ENCODE assay signal across 20 cellular contexts in the genomic region with DNA sequence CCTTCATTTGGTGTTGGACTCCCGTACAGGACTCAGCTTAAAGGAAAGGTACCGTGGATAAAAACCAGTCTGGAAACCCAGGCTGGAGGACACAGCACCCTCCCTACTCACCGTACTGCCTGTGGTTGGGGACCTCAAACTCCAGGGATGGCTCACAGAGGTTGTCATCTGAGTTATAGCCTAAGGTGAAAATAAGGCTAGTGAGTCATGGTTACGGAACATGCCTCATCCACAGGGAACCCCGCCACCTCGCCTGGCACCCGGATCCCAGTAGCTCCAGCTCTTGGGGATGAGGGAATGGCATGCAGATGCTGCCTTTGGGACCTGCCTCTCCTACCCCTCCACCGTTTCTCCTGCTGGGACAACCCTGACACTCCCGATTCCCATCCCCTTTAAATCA. TPM values are rescaled to one million over a fixed set of nuclear protein-coding genes. Genes with fewer than 3 reads are reported as not detected.
DNase-seq lines count a peak whose midpoint lies in the region; ATAC-seq, FAIRE-seq and TF ChIP-seq lines count a peak whose summit lies in the region.
"Had no signal": no experiment of that assay in that cellular context is flagged by ENCODE, and none has a peak within 500 bp of the region (broad histone marks: within the 10 kb centered on the region; RNA-seq: fewer than 3 reads in every experiment).

No MANE protein-coding gene starts in this region.

- CTCF ChIA-PET in GM12878 (lab: Yijun Ruan, JAX) = interaction anchor here (1.0 to 5.2 kb wide), 4 partner anchors 96 to 378 kb away, joined by 3 to 36 read pairs (median 3); no protein-coding TSS in a partner anchor

- no peak overlapping the region for H3K4me3 Mint-ChIP-seq in activated T-cell treated with anti-CD3 and anti-CD28 coated beads, Interleukin-2, amount 50 U/mL, for 72 hours
- no peak overlapping the region for H3K4me3 Mint-ChIP-seq in neural progenitor cell
- H3K4me3 Mint-ChIP-seq: memory B cell had no signal

- no peak for TF ChIP-seq RAD21 in GM12878 (IDR thresholded peaks at IDR 0.05; ENCODE audit: insufficient read depth, low read depth, low read length)

- no peaks in the 10 kb centered on the region for H3K27me3 ChIP-seq in GM12878 (replicated peaks in 1 of 2; ENCODE audit: control insufficient read depth in 2 of 2, insufficient read depth in 2 of 2, low read length in 1 of 2)
- H3K27me3 ChIP-seq in trophoblast cell (ENCODE audit: insufficient read depth, low read length) = no peaks in the 10 kb centered on the region
- no peaks in the 10 kb centered on the region for H3K27me3 ChIP-seq in heart right ventricle
- H3K27me3 ChIP-seq in neural progenitor cell = no peaks in the 10 kb centered on the region
- H3K27me3 ChIP-seq: right lobe of liver, tibial nerve had no signal

- 0 out of 2 replicates have a peak, but pooled peaks have one; percentile 6 for TF ChIP-seq POLR2A in GM12878 (IDR thresholded peaks at IDR 0.05; ENCODE audit: low read depth, low read length)

- RAD21 ChIA-PET in GM12878 (lab: Charles Lee; ENCODE audit: unreplicated experiment) = interaction anchor here (0.8 kb wide), 1 partner anchor 10 kb away, joined by 4 read pairs; no protein-coding TSS in a partner anchor

- intact Hi-C loops in GM12878 (cut with micrococcal nuclease; ENCODE audit: unreplicated experiment) = no loop called here
- intact Hi-C loops in heart right ventricle (cut with DNase I) = loop anchor here in 1 of 10 donors (5.0 kb wide), 1 partner anchor 374 kb away; no protein-coding TSS in a partner anchor

- no peaks in the 10 kb centered on the region for H3K4me1 ChIP-seq in GM12878 (ENCODE audit: control insufficient read depth, insufficient read depth, low read length)
- H3K4me1 ChIP-seq in trophoblast cell (ENCODE audit: control insufficient read depth in 1 of 2, insufficient read depth in 2 of 2, low read length in 2 of 2) = peaks cover 27 to 29% of the 10 kb centered on the region in 2 experiments
- peaks cover 0 to 19% (median 4%) of the 10 kb centered on the region in 9 donors for H3K4me1 ChIP-seq in heart right ventricle
- no peaks in the 10 kb centered on the region for H3K4me1 ChIP-seq in neural progenitor cell
- H3K4me1 ChIP-seq: right lobe of liver, tibial nerve had no signal

- H3K23ac ChIP-seq in trophoblast cell (ENCODE audit: low read length) = no peak overlapping the region

- no peak overlapping the region for H3K4ac ChIP-seq in trophoblast cell (ENCODE audit: low read depth, low read length)

- in situ Hi-C loops in GM12878 (cut with MboI) = no loop called here

- H3K14ac ChIP-seq in trophoblast cell (ENCODE audit: low read length) = peak overlapping the region; percentile 47

- H3F3A ChIP-seq in neural progenitor cell (ENCODE audit: low read depth) = peaks cover 9% of the 10 kb centered on the region

- no peak for ATAC-seq in activated T-cell treated with anti-CD3 and anti-CD28 coated beads, Interleukin-2, amount 50 U/mL, for 72 hours (replicated peaks in 1 of 2)
- no peak for ATAC-seq in GM12878
- ATAC-seq in heart right ventricle = no peak
- ATAC-seq: right lobe of liver had no signal

- H4K12ac ChIP-seq in trophoblast cell (ENCODE audit: low read depth, low read length) = no peak overlapping the region

- no peak for DNase-seq in activated T-cell treated with anti-CD3 and anti-CD28 coated beads, Interleukin-2, amount 50 U/mL, for 72 hours
- DNase-seq in activated T-cell treated with anti-CD3 and anti-CD28 coated beads, Interleukin-2, amount 50 U/mL, for 1 hour = no peak
- peak; percentile 92 for DNase-seq in M059J (ENCODE audit: low read depth)
- DNase-seq in GM12878 (ENCODE audit: low read depth, low spot score) = no peak
- peak in 1 of 2 donors; percentile 14 for DNase-seq in trophoblast cell
- DNase-seq in heart right ventricle = no peak
- no peak for DNase-seq in stimulated activated CD4-positive, alpha-beta T cell treated with anti-CD3 and anti-CD28 coated beads, Interleukin-2, amount 100 ng/mL, for 48 hours
- DNase-seq in neural progenitor cell (ENCODE audit: low spot score) = no peak
- DNase-seq: activated CD4-positive, alpha-beta T cell treated with anti-CD3 and anti-CD28 coated beads, Interleukin-2, amount 50 U/mL, for 48 hours; activated gamma-delta T cell treated with Interleukin-2 at 50 U/mL for 16 hours; Calu3; NCI-H2029 treated with DMSO at 0.1 percent for 48 hours; right lobe of liver; SHP77 treated with DMSO at 0.1 percent for 48 hours; stimulated activated CD4-positive, alpha-beta T cell treated with anti-CD3 and anti-CD28 coated beads, Interleukin-2, amount 100 ng/mL, for 24 hours; stimulated activated CD8-positive, alpha-beta memory T cell treated with anti-CD3 and anti-CD28 coated beads, Interleukin-4, amount 100 ng/mL, for 48 hours had no signal

- POLR2A ChIA-PET in GM12878 (lab: Charles Lee) = no interaction called here

- H4K8ac ChIP-seq in trophoblast cell (ENCODE audit: low read depth, low read length) = no peak overlapping the region

- no peaks in the 10 kb centered on the region for H3K79me2 ChIP-seq in GM12878 (ENCODE audit: control insufficient read depth, insufficient read depth, low read length)
- H3K79me2 ChIP-seq in trophoblast cell (ENCODE audit: control insufficient read depth, insufficient read depth, low read length, poor library complexity) = peaks cover 4% of the 10 kb centered on the region
- H3K79me2 ChIP-seq in neural progenitor cell (ENCODE audit: low read depth) = no peaks in the 10 kb centered on the region

- WGBS in GM12878 (ENCODE audit: insufficient coverage, insufficient replicate concordance, low lambda C conversion rate, missing lambda C conversion rate) = 95% methylated on average over 9 of the region's 9 CpGs
- no CpG with 5 or more reads among the region's 9 CpGs for WGBS in trophoblast cell (ENCODE audit: extremely low coverage, insufficient coverage, insufficient read length)
- WGBS in heart right ventricle, 2 donors = 95% methylated on average over 9 of the region's 9 CpGs

- H3K9me3 Mint-ChIP-seq in activated T-cell treated with anti-CD3 and anti-CD28 coated beads, Interleukin-2, amount 50 U/mL, for 72 hours = no peaks in the 10 kb centered on the region
- no peaks in the 10 kb centered on the region for H3K9me3 Mint-ChIP-seq in neural progenitor cell
- H3K9me3 Mint-ChIP-seq: memory B cell had no signal

- no peak overlapping the region for H2BK120ac ChIP-seq in trophoblast cell (ENCODE audit: insufficient read depth, low read length, poor library complexity)

- no peak for FAIRE-seq in GM12878 (lab: Jason Lieb, UNC)
- FAIRE-seq: frontal cortex, TTC549 had no signal

- no peak overlapping the region for H3K4me2 ChIP-seq in GM12878 (ENCODE audit: control insufficient read depth, insufficient read depth)
- no peak overlapping the region for H3K4me2 ChIP-seq in trophoblast cell (ENCODE audit: low read length)
- no peak overlapping the region for H3K4me2 ChIP-seq in neural progenitor cell

- no TSS peak for BruUV-seq in GM12878 (replicated peaks; lab: Mats Ljungman, UMichigan)

- H3K36me3 Mint-ChIP-seq in activated T-cell treated with anti-CD3 and anti-CD28 coated beads, Interleukin-2, amount 50 U/mL, for 72 hours (ENCODE audit: insufficient read depth in 2 of 2) = peaks cover 13 to 48% of the 10 kb centered on the region in 2 donors
- peaks cover 30% of the 10 kb centered on the region for H3K36me3 Mint-ChIP-seq in neural progenitor cell

- H4K20me1 ChIP-seq in GM12878 (ENCODE audit: control insufficient read depth, insufficient read depth) = no peaks in the 10 kb centered on the region
- H4K20me1 ChIP-seq in neural progenitor cell (ENCODE audit: low read depth) = no peaks in the 10 kb centered on the region

- H4K91ac ChIP-seq in trophoblast cell (ENCODE audit: low read depth, low read length) = peak overlapping the region; percentile 11

- H3K27ac Mint-ChIP-seq in activated T-cell treated with anti-CD3 and anti-CD28 coated beads, Interleukin-2, amount 50 U/mL, for 72 hours = peak overlapping the region; percentile 62
- H3K27ac Mint-ChIP-seq in neural progenitor cell = no peak overlapping the region
- H3K27ac Mint-ChIP-seq: memory B cell had no signal

- H2AK5ac ChIP-seq in trophoblast cell (ENCODE audit: low read length) = peak overlapping the region; percentile 43

- H2BK5ac ChIP-seq in trophoblast cell (ENCODE audit: low read depth, low read length, poor library complexity) = no peak overlapping the region

- H3K9ac ChIP-seq in GM12878 (ENCODE audit: control insufficient read depth, insufficient read depth, low read length) = no peak overlapping the region
- H3K9ac ChIP-seq in trophoblast cell (ENCODE audit: low read length) = no peak overlapping the region
- H3K9ac ChIP-seq in neural progenitor cell = no peak overlapping the region

- H3K4me1 Mint-ChIP-seq in activated T-cell treated with anti-CD3 and anti-CD28 coated beads, Interleukin-2, amount 50 U/mL, for 72 hours (ENCODE audit: low read depth) = peaks cover 14% of the 10 kb centered on the region
- H3K4me1 Mint-ChIP-seq in neural progenitor cell = no peaks in the 10 kb centered on the region

- no peak overlapping the region for H3K27ac ChIP-seq in GM12878 (ENCODE audit: control insufficient read depth, insufficient read depth)
- no peak overlapping the region for H3K27ac ChIP-seq in trophoblast cell (ENCODE audit: low read depth, low read length)
- no peak overlapping the region for H3K27ac ChIP-seq in heart right ventricle
- H3K27ac ChIP-seq in neural progenitor cell = no peak overlapping the region
- H3K27ac ChIP-seq: right lobe of liver, tibial nerve had no signal

- H3K4me3 ChIP-seq in GM12878 (no peak overlapping the region), trophoblast cell (ENCODE audit: low read depth, low read length) (no peak overlapping the region), heart right ventricle (no peak overlapping the region), neural progenitor cell (no peak overlapping the region)
- H3K4me3 ChIP-seq: right lobe of liver, tibial nerve had no signal

- peak overlapping the region; percentile 78 for H2BK12ac ChIP-seq in trophoblast cell (ENCODE audit: low read length)

- H2AFZ ChIP-seq in GM12878 (ENCODE audit: control insufficient read depth, low read depth, low read length) (no peak overlapping the region), trophoblast cell (ENCODE audit: insufficient read depth, low read length, poor library complexity) (no peak overlapping the region), neural progenitor cell (replicated peaks) (no peak overlapping the region)

- no peaks in the 10 kb centered on the region for H3K9me3 ChIP-seq in GM12878 (replicated peaks; ENCODE audit: control insufficient read depth, insufficient read depth, low read length)
- no peaks in the 10 kb centered on the region for H3K9me3 ChIP-seq in trophoblast cell (ENCODE audit: insufficient read depth, low read depth, low read length)
- peaks cover 0 to 6% (median 0%) of the 10 kb centered on the region in 11 donors for H3K9me3 ChIP-seq in heart right ventricle
- H3K9me3 ChIP-seq in neural progenitor cell (ENCODE audit: low read depth) = no peaks in the 10 kb centered on the region
- H3K9me3 ChIP-seq: right lobe of liver had no signal

- H3K79me1 ChIP-seq in trophoblast cell (ENCODE audit: low read length) = peaks cover 15% of the 10 kb centered on the region

- H3K36me3 ChIP-seq in GM12878 (ENCODE audit: control insufficient read depth in 2 of 2, insufficient read depth in 2 of 2, low read length in 1 of 2) = peaks cover 57 to 58% of the 10 kb centered on the region in 2 experiments
- peaks cover 0 to 10% of the 10 kb centered on the region in 2 experiments for H3K36me3 ChIP-seq in trophoblast cell (ENCODE audit: control insufficient read depth in 1 of 2, insufficient read depth in 2 of 2, low read length in 2 of 2)
- H3K36me3 ChIP-seq in heart right ventricle = peaks cover 0 to 98% (median 0%) of the 10 kb centered on the region in 9 donors
- no peaks in the 10 kb centered on the region for H3K36me3 ChIP-seq in neural progenitor cell
- H3K36me3 ChIP-seq: right lobe of liver had no signal

- SMC1A ChIA-PET in GM12878 (lab: Charles Lee; ENCODE audit: uncharacterized antibody, unreplicated experiment) = interaction anchor here (1.0 to 2.3 kb wide), 6 partner anchors 13 to 106 kb away, joined by 3 to 12 read pairs (median 4); no protein-coding TSS in a partner anchor

- no peaks in the 10 kb centered on the region for H3K27me3 Mint-ChIP-seq in activated T-cell treated with anti-CD3 and anti-CD28 coated beads, Interleukin-2, amount 50 U/mL, for 72 hours (ENCODE audit: low read depth)
- no peaks in the 10 kb centered on the region for H3K27me3 Mint-ChIP-seq in neural progenitor cell (ENCODE audit: insufficient read depth, low read depth)
- H3K27me3 Mint-ChIP-seq: memory B cell had no signal

- no peak overlapping the region for H3K18ac ChIP-seq in trophoblast cell (ENCODE audit: low read length)

- TF ChIP-seq EP300 in GM12878 (IDR thresholded peaks at IDR 0.05; ENCODE audit: borderline replicate concordance in 1 of 2, control insufficient read depth in 1 of 2, low read depth in 2 of 2, low read length in 2 of 2) = no peak

- TF ChIP-seq CTCF in GM12878 (IDR thresholded peaks at IDR 0.05 in 2 of 3, conservative IDR thresholded peaks at IDR 0.05 in 1 of 3; ENCODE audit: control insufficient read depth in 2 of 3, extremely low read depth in 1 of 3, insufficient read depth in 1 of 3, low read depth in 3 of 3, low read length in 3 of 3) (no peak), heart right ventricle (IDR thresholded peaks at IDR 0.05) (no peak), neural progenitor cell (IDR thresholded peaks at IDR 0.05) (no peak)

RNA-seq across cellular contexts. Expression of a gene that starts 36.8 kb away (rescaled TPM):
- total RNA-seq in activated T-cell treated with anti-CD3 and anti-CD28 coated beads, Interleukin-2, amount 50 U/mL, for 72 hours = 10 to 100 TPM; 18.9 to 19.2 TPM
- total RNA-seq in M059J (2014; rRNA removed; shearing (Covaris generic)) = 0.71 and 1.6 TPM in 2 replicates
- 1.0 TPM in 2 replicates for total RNA-seq in GM12878 (2013; cell fraction: nucleolus; rRNA removed)
- total RNA-seq in GM12878 (2014; rRNA removed) (2.2 and 3.1 TPM in 2 replicates), GM12878 (2014; rRNA removed; fragmentation: Illumina TruSeq; extraction: Trizol) (0.76 and 1.1 TPM in 2 replicates), GM12878 (2021) (2.1 and 2.4 TPM in 2 replicates), heart right ventricle (1 to 10 TPM in 2 of 10 donors, under 1 TPM in 8; 0.13 to 2.4 (median 0.29) TPM), neural progenitor cell (ENCODE audit: low replicate concordance) (0.84 TPM in 1 of 2 replicates, not detected in the other)
- polyA plus RNA-seq in GM12878 (2011; ENCODE audit: low read depth) = 0.76 TPM
- polyA plus RNA-seq in GM12878 (2011; rRNA removed) (1.9 and 3.0 TPM in 2 replicates), GM12878 (2014; fragmentation: Illumina TruSeq; extraction: Trizol) (1.1 and 1.2 TPM in 2 replicates), GM12878 (2014; fragmentation: Nextera tagmentation; extraction: Ambion mirVana) (under 1 TPM; 0.06 to 0.35 TPM), GM12878 (2014; rRNA removed) (2.7 and 3.4 TPM in 2 replicates), GM12878 (2016; fragmentation: Nextera tagmentation; extraction: Ambion mirVana) (1 to 10 TPM; 1.8 TPM), heart right ventricle (under 1 TPM; 0.22 to 0.54 TPM)
- polyA plus RNA-seq in GM12878 (2011; cell fraction: cytosol; rRNA removed) = 8.1 and 9.1 TPM in 2 replicates
- polyA plus RNA-seq in GM12878 (2011; cell fraction: nucleus; rRNA removed) = 7.7 and 8.0 TPM in 2 replicates
- polyA plus RNA-seq in GM12878 (2012) = 1.1 and 1.3 TPM in 2 replicates
- polyA minus RNA-seq in GM12878 (2011; rRNA and poly(A)+ RNA removed) = 2.8 and 6.9 TPM in 2 replicates
- polyA minus RNA-seq in GM12878 (2011; cell fraction: cytosol; rRNA and poly(A)+ RNA removed) = 1.2 and 3.3 TPM in 2 replicates
- 1.6 and 1.7 TPM in 2 replicates for polyA minus RNA-seq in GM12878 (2011; cell fraction: nucleus; rRNA and poly(A)+ RNA removed)
- polyA plus RNA-seq in trophoblast cell (2013) = 1.4 TPM in 2 replicates
- total RNA-seq: Calu3 had no signal
